In the genomic region with DNA sequence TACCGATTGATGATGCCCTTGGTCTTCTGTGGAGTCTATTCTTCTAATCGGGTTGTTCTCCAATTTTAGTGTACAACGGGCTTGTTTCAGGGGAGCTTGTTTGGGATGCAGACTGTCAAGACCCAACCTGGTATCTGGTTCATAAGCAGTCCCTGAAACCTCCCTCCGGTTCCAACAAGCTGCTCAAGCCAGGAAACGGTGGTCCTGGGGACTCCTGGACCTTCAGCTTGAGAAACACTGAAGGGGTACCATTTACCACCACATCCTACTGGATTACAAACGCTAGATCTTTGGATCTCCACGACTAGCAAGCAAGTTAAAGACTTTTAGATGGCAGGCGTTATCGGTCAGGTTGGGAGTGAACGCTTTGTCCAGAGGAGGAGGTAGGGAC, we compare ENCODE assay signal across 9 cellular contexts. TPM values are rescaled to one million over a fixed set of nuclear protein-coding genes. Genes with fewer than 3 reads are reported as not detected.
DNase-seq lines count a peak whose midpoint lies in the region; ATAC-seq and TF ChIP-seq lines count a peak whose summit lies in the region.
"Had no signal": no experiment of that assay in that cellular context is flagged by ENCODE, and none has a peak within 500 bp of the region (broad histone marks: within the 10 kb centered on the region; RNA-seq: fewer than 3 reads in every experiment).

No MANE protein-coding gene starts in this region.

- H3K4me1 ChIP-seq in ES-I3 (ENCODE audit: insufficient read depth, low read length), result no peaks in the 10 kb centered on the region
- peaks cover 11% of the 10 kb centered on the region for H3K4me1 ChIP-seq in rectal smooth muscle tissue (ENCODE audit: control insufficient read depth, insufficient read depth, low read length)

- H3K9me3 ChIP-seq in ES-I3 (ENCODE audit: control insufficient read depth, insufficient read depth, low read length), result no peaks in the 10 kb centered on the region

- H3K36me3 ChIP-seq in ES-I3 (ENCODE audit: insufficient read depth, low read length), result no peaks in the 10 kb centered on the region
- H3K36me3 ChIP-seq in rectal smooth muscle tissue (ENCODE audit: control insufficient read depth, insufficient read depth, low read length), result no peaks in the 10 kb centered on the region

- peak overlapping the region; percentile 63 for H3K27ac ChIP-seq in rectal smooth muscle tissue (ENCODE audit: low read depth, low read length)

- DNase-seq in NCI-H748 (lab: John Stamatoyannopoulos, UW; ENCODE audit: unreplicated experiment) (peak; percentile 73), epithelial cell of proximal tubule (ENCODE audit: low read depth) (no peak), epidermal melanocyte (ENCODE audit: insufficient read length, low spot score) (no peak)

- TF ChIP-seq CTCF in epithelial cell of proximal tubule (conservative IDR thresholded peaks at IDR 0.05; ENCODE audit: low read depth, low read length), result no peak

- no peaks in the 10 kb centered on the region for H3K27me3 ChIP-seq in rectal smooth muscle tissue (ENCODE audit: control insufficient read depth, insufficient read depth, low read length)

- H3K9ac ChIP-seq in ES-I3 (ENCODE audit: low read depth, low read length) (peak overlapping the region; percentile 76; the same call in 1 of the 2 replicates), rectal smooth muscle tissue (ENCODE audit: low read length) (peak overlapping the region; percentile 60)

- no peak for ATAC-seq in HG03039 (IDR thresholded peaks at IDR 0.05; ENCODE audit: unreplicated experiment)
- no peak for ATAC-seq in HG03135 (IDR thresholded peaks at IDR 0.05; ENCODE audit: unreplicated experiment)
- no peak for ATAC-seq in HG03108 (IDR thresholded peaks at IDR 0.05; ENCODE audit: unreplicated experiment)
- ATAC-seq: K562 had no signal

- H3K4me3 ChIP-seq in epithelial cell of proximal tubule (ENCODE audit: low read depth, low read length) (peak overlapping the region; percentile 81), rectal smooth muscle tissue (ENCODE audit: low read length) (peak overlapping the region; percentile 91)
- H3K4me3 ChIP-seq: K562 had no signal

RNA-seq across cellular contexts. Expression of a gene that starts 2.0 kb away (rescaled TPM):
- total RNA-seq in epithelial cell of proximal tubule, result 3.0 and 4.7 TPM in 2 replicates

RNA-seq across cellular contexts. Expression of a gene that starts 49.5 kb away (rescaled TPM):
- total RNA-seq in epithelial cell of proximal tubule, result 25.4 and 38.3 TPM in 2 replicates
